8 cellular contexts compared by ENCODE assay signal in the genomic region with DNA sequence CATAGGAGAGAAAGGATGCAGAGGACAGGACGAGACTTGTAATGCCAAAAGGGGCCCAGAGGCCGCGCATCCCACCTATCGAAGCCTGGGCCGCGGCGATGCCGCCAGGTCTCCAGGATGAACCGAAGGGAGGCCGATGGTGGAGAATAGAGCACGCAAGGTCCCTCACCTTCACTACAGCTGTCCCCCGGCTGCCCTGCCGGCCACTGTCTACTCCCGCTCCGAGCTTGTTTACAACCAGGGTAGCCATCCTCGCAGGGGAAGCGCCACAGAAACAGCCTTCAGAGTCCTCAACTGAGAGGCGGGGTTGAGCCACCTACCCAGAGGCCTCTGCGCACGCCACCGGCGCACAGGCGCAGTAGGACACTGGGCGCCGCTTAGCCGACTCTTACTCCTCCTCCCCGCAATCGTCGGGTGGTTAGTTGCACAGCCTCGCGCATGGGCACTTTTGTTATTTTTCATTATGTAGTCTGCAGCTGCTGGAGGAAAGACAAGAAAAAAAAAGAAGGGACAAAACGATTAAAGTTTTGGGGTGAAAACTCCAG. TPM values are rescaled to one million over a fixed set of nuclear protein-coding genes. Genes with fewer than 3 reads are reported as not detected.
A peak's percentile ranks its signal among the peaks of the same experiment; 100 is the strongest.
DNase-seq lines count a peak whose midpoint lies in the region; ATAC-seq and TF ChIP-seq lines count a peak whose summit lies in the region.

A gene (minus strand): TSS at position 309 of the 545 bp plus-strand sequence. CDS start 59 bp downstream, at position 250.

- peak within 1 kb of the TSS; percentile 97 for H3K4me3 ChIP-seq in Jurkat, Clone E6-1 (ENCODE audit: low read length)
- H3K4me3 ChIP-seq in PC-3 (ENCODE audit: low read length), result peak within 1 kb of the TSS; percentile 83

- H4K20me1 ChIP-seq in PC-3 (ENCODE audit: low read length), result no peaks in the 10 kb centered on the region

- peaks cover 7% of the 10 kb centered on the region; the same call in 1 of the 2 replicates for H3K4me1 ChIP-seq in PC-3 (ENCODE audit: insufficient read depth, low read length)

- no peaks in the 10 kb centered on the region for H3K9me3 ChIP-seq in PC-3 (ENCODE audit: low read length)

- H3K9ac ChIP-seq in PC-3 (ENCODE audit: low read length), result peak within 1 kb of the TSS; percentile 78

- POLR2A ChIA-PET in PC-3 (lab: Charles Lee; ENCODE audit: unreplicated experiment), result no interaction called here

- H3K36me3 ChIP-seq in PC-3 (ENCODE audit: low read depth, low read length), result no peaks in the 10 kb centered on the region

- peaks cover 51% of the 10 kb centered on the region for H3K79me2 ChIP-seq in PC-3 (ENCODE audit: low read length)

- no peaks in the 10 kb centered on the region for H3F3A ChIP-seq in PC-3 (ENCODE audit: low read length, unreplicated experiment)

- H2AFZ ChIP-seq in PC-3 (ENCODE audit: low read length), result peak within 1 kb of the TSS; percentile 75

- H3K9me2 ChIP-seq in PC-3 (replicated peaks; ENCODE audit: low read length), result no peaks in the 10 kb centered on the region

- no TSS peak for BruUV-seq in PC-3 (replicated peaks; lab: Mats Ljungman, UMichigan)

- peak; percentile 97 for DNase-seq in DMS53 (lab: John Stamatoyannopoulos, UW)
- DNase-seq in Jurkat, Clone E6-1 (ENCODE audit: low read depth, low spot score), result peak; percentile 90
- DNase-seq in PC-3, result peak; percentile 73
- DNase-seq in activated T-cell treated with anti-CD3 and anti-CD28 coated beads, Interleukin-2, amount 50 U/mL, for 1 hour, result peak; percentile 88
- peak; percentile 96 for DNase-seq in myocyte (ENCODE audit: low read depth)
- DNase-seq in stimulated activated CD8-positive, alpha-beta memory T cell treated with anti-CD3 and anti-CD28 coated beads, Interleukin-7, amount 100 ng/mL, for 4 hours (ENCODE audit: low read depth in 2 of 2), result peak; percentile 87 to 89

- ATAC-seq in GM21717 (IDR thresholded peaks at IDR 0.05; ENCODE audit: unreplicated experiment), result peak; percentile 95
- peak; percentile 98 for ATAC-seq in PC-3
- ATAC-seq in esophagus mucosa, result peak; percentile 99

- intact Hi-C loops in PC-3 (cut with micrococcal nuclease), result no loop called here

- CTCF ChIA-PET in PC-3 (lab: Charles Lee), result no interaction called here

- peak within 1 kb of the TSS; percentile 83 for H3K4me2 ChIP-seq in PC-3 (ENCODE audit: low read length)

- H3K27me3 ChIP-seq in PC-3 (ENCODE audit: low read length), result no peaks in the 10 kb centered on the region

- TF ChIP-seq CTCF in PC-3 (conservative IDR thresholded peaks at IDR 0.05; ENCODE audit: low read depth, low read length), result no peak

- peak within 1 kb of the TSS; percentile 65 for H3K27ac ChIP-seq in PC-3 (ENCODE audit: low read length)

RNA-seq across cellular contexts. Expression of the gene that starts here (rescaled TPM):
- 5.5 TPM for polyA plus RNA-seq in Jurkat, Clone E6-1 (2012; ENCODE audit: insufficient read depth, insufficient read length)
- total RNA-seq in PC-3 (2014; rRNA removed) (4.7 and 7.7 TPM in 2 replicates), esophagus mucosa (4.8 TPM), myocyte (25.9 and 30.4 TPM in 2 replicates)
- 7.8 TPM for polyA plus RNA-seq in myocyte (2012)

Comparison
In these comparisons a context has a peak if more than half of its experiments do, and no peak if none do; other contexts are left out.
1. Peak in every context shown above with its lines: DNase-seq, ATAC-seq, H3K4me3 ChIP-seq and H3K27ac ChIP-seq.